ENCODE assay signal across 22 cellular contexts in genomic region chr1:109653286-109653685, GRCh38. TPM values are rescaled to one million over a fixed set of nuclear protein-coding genes. Genes with fewer than 3 reads are reported as not detected.
"Had no signal": no experiment of that assay in that cellular context is flagged by ENCODE, and none has a peak within 500 bp of the region (broad histone marks: within the 10 kb centered on the region; RNA-seq: fewer than 3 reads in every experiment).

No MANE protein-coding gene starts in this region.

- DNase-seq: activated CD4-positive, alpha-beta T cell treated with anti-CD3 and anti-CD28 coated beads for 4 hours; activated CD8-positive, alpha-beta T cell treated with anti-CD3 and anti-CD28 coated beads for 36 hours; activated naive CD8-positive, alpha-beta T cell treated with anti-CD3 and anti-CD28 coated beads for 36 hours; activated T-cell treated with anti-CD3 and anti-CD28 coated beads, Interleukin-2, amount 50 U/mL, for 48 hours; amygdala; body of pancreas; cortex of kidney; effector memory CD4-positive, alpha-beta T cell; foreskin melanocyte; mesendoderm; right lobe of liver; stimulated activated naive CD8-positive, alpha-beta T cell treated with anti-CD3 and anti-CD28 coated beads, Interleukin-15, amount 100 ng/mL, for 72 hours; upper lobe of left lung; WERI-Rb-1 had no signal

- H3K9me3 Mint-ChIP-seq: activated CD8-positive, alpha-beta T cell treated with anti-CD3 and anti-CD28 coated beads for 36 hours; activated naive CD8-positive, alpha-beta T cell treated with anti-CD3 and anti-CD28 coated beads for 36 hours; central memory CD8-positive, alpha-beta T cell; neural progenitor cell; stimulated activated naive CD8-positive, alpha-beta T cell treated with anti-CD3 and anti-CD28 coated beads, Interleukin-15, amount 100 ng/mL, for 72 hours; T-helper 1 cell treated with Interleukin-12 subunit alpha and Interleukin-12 subunit beta and Interleukin-4 antibody, amounts not matched to agents 30 μg/mL and 1 μg/mL, for 36 hours had no signal

- H3K4me3 Mint-ChIP-seq: activated CD8-positive, alpha-beta T cell treated with anti-CD3 and anti-CD28 coated beads for 36 hours; activated naive CD8-positive, alpha-beta T cell treated with anti-CD3 and anti-CD28 coated beads for 36 hours; central memory CD8-positive, alpha-beta T cell; neural progenitor cell; stimulated activated naive CD8-positive, alpha-beta T cell treated with anti-CD3 and anti-CD28 coated beads, Interleukin-15, amount 100 ng/mL, for 72 hours; T-helper 1 cell treated with Interleukin-12 subunit alpha and Interleukin-12 subunit beta and Interleukin-4 antibody, amounts not matched to agents 30 μg/mL and 1 μg/mL, for 36 hours had no signal

- H3K27ac Mint-ChIP-seq: activated CD8-positive, alpha-beta T cell treated with anti-CD3 and anti-CD28 coated beads for 36 hours; activated naive CD8-positive, alpha-beta T cell treated with anti-CD3 and anti-CD28 coated beads for 36 hours; neural progenitor cell; T-helper 1 cell treated with Interleukin-12 subunit alpha and Interleukin-12 subunit beta and Interleukin-4 antibody, amounts not matched to agents 30 μg/mL and 1 μg/mL, for 36 hours had no signal

- H3K4me3 ChIP-seq: body of pancreas, neural progenitor cell, right lobe of liver, upper lobe of left lung had no signal

- ATAC-seq: activated CD8-positive, alpha-beta T cell treated with anti-CD3 and anti-CD28 coated beads for 36 hours; body of pancreas; right lobe of liver; stimulated activated naive CD8-positive, alpha-beta T cell treated with anti-CD3 and anti-CD28 coated beads, Interleukin-15, amount 100 ng/mL, for 72 hours had no signal

- H3K36me3 Mint-ChIP-seq: activated naive CD8-positive, alpha-beta T cell treated with anti-CD3 and anti-CD28 coated beads for 36 hours had no signal

RNA-seq across cellular contexts. Expression of gene GNAT2, which starts 33.9 kb away (rescaled TPM):
- total RNA-seq: body of pancreas, lower leg skin, osteocyte, temporal lobe had no signal

RNA-seq across cellular contexts. Expression of gene GSTM1, which starts 34.3 kb away (rescaled TPM):
- total RNA-seq: activated naive CD8-positive, alpha-beta T cell treated with anti-CD3 and anti-CD28 coated beads for 36 hours; fibroblast of lung; pulmonary artery endothelial cell; temporal lobe had no signal
